8 cellular contexts compared by ENCODE assay signal in the genomic region with DNA sequence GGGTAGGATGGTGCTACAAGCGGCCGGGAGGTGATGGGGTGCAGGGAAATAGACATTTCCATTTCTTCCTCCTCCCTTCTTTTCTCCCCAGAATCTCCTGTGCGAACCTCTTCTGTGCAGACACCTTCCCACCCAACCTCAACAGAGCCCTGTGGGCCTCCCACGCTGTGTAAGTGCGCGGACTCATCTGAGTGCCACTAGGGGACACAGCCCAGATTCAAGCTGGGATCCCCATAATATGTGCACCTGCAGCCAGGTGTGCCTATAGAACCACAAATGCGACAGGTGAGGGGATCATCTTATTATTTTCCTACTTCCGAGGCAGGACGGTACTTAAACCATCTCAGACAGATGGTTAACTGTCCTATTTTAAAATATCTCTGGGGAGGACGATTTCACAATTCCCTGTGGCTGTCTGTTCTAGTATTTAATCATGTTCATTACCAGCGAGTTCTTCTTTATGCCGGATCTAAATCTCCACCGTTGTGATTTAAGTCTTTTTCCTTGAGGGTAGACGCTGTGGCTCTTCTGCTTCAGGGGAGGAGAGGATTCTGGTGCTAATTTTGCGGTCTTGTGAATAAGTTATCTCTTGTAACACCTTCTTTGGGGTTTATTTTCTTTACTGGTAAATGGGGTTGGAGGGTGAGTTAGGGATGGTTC. TPM values are rescaled to one million over a fixed set of nuclear protein-coding genes. Genes with fewer than 3 reads are reported as not detected.
DNase-seq lines count a peak whose midpoint lies in the region; ATAC-seq, FAIRE-seq and TF ChIP-seq lines count a peak whose summit lies in the region.

No MANE protein-coding gene starts in this region.

- H3K36me3 Mint-ChIP-seq in naive thymus-derived CD4-positive, alpha-beta T cell = no peaks in the 10 kb centered on the region

- no TSS peak for BruUV-seq in K562 (replicated peaks; lab: Mats Ljungman, UMichigan)

- H3K4me1 ChIP-seq in K562 (replicated peaks in 1 of 2; ENCODE audit: control insufficient read depth in 2 of 2, insufficient read depth in 2 of 2, low read length in 2 of 2) = peaks cover 0 to 7% of the 10 kb centered on the region in 2 experiments; a peak in 3 of 5 replicates
- H3K4me1 ChIP-seq in naive thymus-derived CD4-positive, alpha-beta T cell (ENCODE audit: control insufficient read depth in 2 of 2, insufficient read depth in 2 of 2, low read length in 2 of 2) = peaks cover 0 to 4% of the 10 kb centered on the region in 2 donors

- 5% methylated on average over 11 of the region's 15 CpGs for WGBS in K562 (ENCODE audit: insufficient coverage, low coverage, missing lambda C conversion rate)

- no peaks in the 10 kb centered on the region; the same call in 1 of the 2 replicates for H4K20me1 ChIP-seq in K562 (replicated peaks; ENCODE audit: control insufficient read depth, insufficient read depth, low read length)

- in situ Hi-C loops in K562 (cut with MboI) = no loop called here

- peak overlapping the region; percentile 67 to 79 (median 72) for H3K4me3 Mint-ChIP-seq in naive thymus-derived CD4-positive, alpha-beta T cell

- POLR2A ChIA-PET in K562 (lab: Yijun Ruan, JAX) = interaction anchor here (0.6 to 1.5 kb wide), 2 partner anchors 12 kb away, joined by 3 read pairs; no protein-coding TSS in a partner anchor
- POLR2A ChIA-PET in naive thymus-derived CD4-positive, alpha-beta T cell (lab: Charles Lee) = no interaction called here

- H3K79me2 ChIP-seq in K562 (ENCODE audit: control insufficient read depth, insufficient read depth, low read length) = no peaks in the 10 kb centered on the region

- TF ChIP-seq CTCF in AG10803 (conservative IDR thresholded peaks at IDR 0.05; ENCODE audit: low read length) = no peak
- no peak for TF ChIP-seq CTCF in LNCaP clone FGC (IDR thresholded peaks at IDR 0.05; ENCODE audit: control insufficient read depth, extremely low read depth, insufficient read depth)
- TF ChIP-seq CTCF in K562 (IDR thresholded peaks at IDR 0.05 in 2 of 3, conservative IDR thresholded peaks at IDR 0.05 in 1 of 3; ENCODE audit: insufficient read depth in 2 of 3, low read depth in 1 of 3, low read length in 3 of 3) = no peak

- FAIRE-seq in K562 (lab: Jason Lieb, UNC) = no peak

- TF ChIP-seq RAD21 in K562 (CRISPR knock-in tag; conservative IDR thresholded peaks at IDR 0.05 in 1 of 2, IDR thresholded peaks at IDR 0.05 in 1 of 2) = no peak

- TF ChIP-seq POLR2A in K562 (conservative IDR thresholded peaks at IDR 0.05) = no peak

- H2AFZ ChIP-seq in K562 (ENCODE audit: low read depth, low read length) = peak overlapping the region; percentile 92

- H3K9me1 ChIP-seq in K562 (ENCODE audit: control insufficient read depth, insufficient read depth, low read length) = no peaks in the 10 kb centered on the region

- H3K9me3 ChIP-seq in K562 (replicated peaks; ENCODE audit: control insufficient read depth, insufficient read depth, low read depth, low read length) = no peaks in the 10 kb centered on the region
- no peaks in the 10 kb centered on the region for H3K9me3 ChIP-seq in naive thymus-derived CD4-positive, alpha-beta T cell (ENCODE audit: control insufficient read depth in 2 of 3, low read length in 3 of 3)

- ATAC-seq in K562 = no peak
- ATAC-seq in naive thymus-derived CD4-positive, alpha-beta T cell = peak; percentile 14
- ATAC-seq in HG02798 (IDR thresholded peaks at IDR 0.05; ENCODE audit: poor library complexity, unreplicated experiment) = no peak
- no peak for ATAC-seq in HG03280 (IDR thresholded peaks at IDR 0.05; ENCODE audit: unreplicated experiment)

- peak overlapping the region in 6 of 9 donors; percentile 22 to 68 (median 31) for H3K27ac Mint-ChIP-seq in naive thymus-derived CD4-positive, alpha-beta T cell

- H3K4me2 ChIP-seq in K562 (ENCODE audit: insufficient read depth, low read length) = peak overlapping the region; percentile 74

- H3K4me3 ChIP-seq in AG10803 (ENCODE audit: low read length) (peak overlapping the region; percentile 46), LNCaP clone FGC (ENCODE audit: low read depth, low read length) (0 out of 2 replicates have a peak overlapping the region, but pooled peaks have one; percentile 22), K562 (peak overlapping the region; percentile 26; the same call in 1 of the 2 replicates)
- H3K4me3 ChIP-seq in naive thymus-derived CD4-positive, alpha-beta T cell (ENCODE audit: low read length) = peak overlapping the region; percentile 64

- H3K9me3 Mint-ChIP-seq in naive thymus-derived CD4-positive, alpha-beta T cell = no peaks in the 10 kb centered on the region

- no peak for TF ChIP-seq EP300 in K562 (IDR thresholded peaks at IDR 0.05; ENCODE audit: low read length)

- CTCF ChIA-PET in K562 (lab: Yijun Ruan, JAX; ENCODE audit: low intra/inter-chr PET ratio) = interaction anchor here (0.7 to 1.5 kb wide), 2 partner anchors 240 to 255 kb away, joined by 3 to 6 read pairs; no protein-coding TSS in a partner anchor
- CTCF ChIA-PET in naive thymus-derived CD4-positive, alpha-beta T cell (lab: Charles Lee) = interaction anchor here (0.6 kb wide), 1 partner anchor 918 kb away, joined by 4 read pairs; no protein-coding TSS in a partner anchor

- no peak overlapping the region for H3K27ac ChIP-seq in K562 (ENCODE audit: extremely low read depth, low read depth, low read length)
- no peak overlapping the region for H3K27ac ChIP-seq in naive thymus-derived CD4-positive, alpha-beta T cell (ENCODE audit: low read depth, low read length)

- H3K27me3 ChIP-seq in K562 (ENCODE audit: control insufficient read depth in 2 of 2, insufficient read depth in 2 of 2, low read length in 2 of 2) = peaks cover 11 to 40% of the 10 kb centered on the region in 2 experiments
- peaks cover 0 to 4% of the 10 kb centered on the region in 2 donors for H3K27me3 ChIP-seq in naive thymus-derived CD4-positive, alpha-beta T cell (ENCODE audit: control insufficient read depth in 2 of 2, insufficient read depth in 2 of 2, low read length in 2 of 2)

- no peaks in the 10 kb centered on the region for H3K36me3 ChIP-seq in K562 (ENCODE audit: control insufficient read depth, insufficient read depth, low read length)
- H3K36me3 ChIP-seq in naive thymus-derived CD4-positive, alpha-beta T cell (ENCODE audit: control insufficient read depth in 2 of 3, insufficient read depth in 3 of 3, low read length in 3 of 3) = no peaks in the 10 kb centered on the region

- peaks cover 34 to 76% (median 40%) of the 10 kb centered on the region in 5 donors for H3K27me3 Mint-ChIP-seq in naive thymus-derived CD4-positive, alpha-beta T cell

- intact Hi-C loops in K562 (cut with micrococcal nuclease) = loop anchor here (10.0 kb wide), 1 partner anchor 241 kb away; no protein-coding TSS in a partner anchor
- intact Hi-C loops in naive thymus-derived CD4-positive, alpha-beta T cell (cut with micrococcal nuclease) = loop anchor here (1.0 to 10.0 kb wide), 4 partner anchors 31 to 381 kb away; a partner anchor contains a TSS

- H3K9ac ChIP-seq in K562 (ENCODE audit: insufficient read depth in 1 of 2, low read depth in 2 of 2, low read length in 2 of 2) = no peak overlapping the region; a peak in 1 of 4 replicates

- DNase-seq in AG10803 (ENCODE audit: low read depth) (no peak), LNCaP clone FGC (ENCODE audit: low read depth) (no peak), K562 (ENCODE audit: extremely low read depth in 1 of 4, low spot score in 3 of 4) (no peak), COLO829 (ENCODE audit: low spot score) (no peak), H4 (ENCODE audit: low spot score) (no peak)
- peak in 1 of 9 donors; percentile 5 for DNase-seq in naive thymus-derived CD4-positive, alpha-beta T cell

- peaks cover 6 to 15% (median 13%) of the 10 kb centered on the region in 7 donors for H3K4me1 Mint-ChIP-seq in naive thymus-derived CD4-positive, alpha-beta T cell

RNA-seq across cellular contexts. Expression of a gene that starts 17.2 kb away (rescaled TPM):
- total RNA-seq in K562 (2011; cell fraction: chromatin; rRNA removed; ENCODE audit: low replicate concordance) = not detected in 2 replicates
- total RNA-seq in K562 (2011; cell fraction: nucleolus; rRNA removed) = not detected in 2 replicates
- not detected in 2 replicates for total RNA-seq in K562 (2011; cell fraction: nucleoplasm; rRNA removed)
- not detected in 2 replicates for total RNA-seq in K562 (2014; rRNA removed)
- total RNA-seq in K562 (2014; rRNA removed; fragmentation: Illumina TruSeq; extraction: Trizol) = not detected in 2 replicates
- total RNA-seq in K562 (2015; rRNA removed; fragmentation: Illumina TruSeq; extraction: Trizol) = not detected in 2 replicates
- total RNA-seq in K562 (2021) = not detected in 2 replicates
- polyA plus RNA-seq in K562 (2011; rRNA removed) = not detected in 2 replicates
- polyA plus RNA-seq in K562 (2011; cell fraction: cytosol; rRNA removed) = not detected in 2 replicates
- not detected in 2 replicates for polyA plus RNA-seq in K562 (2011; cell fraction: nucleus; rRNA removed)
- 0.01 and 0.24 TPM in 2 replicates for polyA plus RNA-seq in K562 (2012)
- not detected in 2 replicates for polyA plus RNA-seq in K562 (2014; fragmentation: Illumina TruSeq; extraction: Trizol)
- polyA plus RNA-seq in K562 (2014; fragmentation: Nextera tagmentation; extraction: Ambion mirVana) = not detected
- not detected in 2 replicates for polyA plus RNA-seq in K562 (2014; rRNA removed)
- not detected in 2 replicates for polyA minus RNA-seq in K562 (2011; rRNA and poly(A)+ RNA removed)
- not detected in 2 replicates for polyA minus RNA-seq in K562 (2011; cell fraction: cytosol; rRNA and poly(A)+ RNA removed)
- polyA minus RNA-seq in K562 (2011; cell fraction: nucleus; rRNA and poly(A)+ RNA removed) = not detected in 2 replicates
- under 1 TPM; 0.08 to 0.48 (median 0.10) TPM for total RNA-seq in naive thymus-derived CD4-positive, alpha-beta T cell
- under 1 TPM; 0.04 to 0.05 TPM for polyA plus RNA-seq in naive thymus-derived CD4-positive, alpha-beta T cell
- total RNA-seq in H4 (2014; rRNA removed; shearing (Covaris generic)) = 1.5 TPM in 2 replicates

RNA-seq across cellular contexts. Expression of a gene that starts 31.3 kb away (rescaled TPM):
- total RNA-seq in K562 (2011; cell fraction: chromatin; rRNA removed; ENCODE audit: low replicate concordance) = 3.4 and 6.0 TPM in 2 replicates
- total RNA-seq in K562 (2011; cell fraction: nucleolus; rRNA removed) = 2.5 and 2.7 TPM in 2 replicates
- total RNA-seq in K562 (2011; cell fraction: nucleoplasm; rRNA removed) = 4.0 and 6.3 TPM in 2 replicates
- total RNA-seq in K562 (2014; rRNA removed) (2.2 and 3.4 TPM in 2 replicates), K562 (2014; rRNA removed; fragmentation: Illumina TruSeq; extraction: Trizol) (2.7 and 3.4 TPM in 2 replicates), K562 (2015; rRNA removed; fragmentation: Illumina TruSeq; extraction: Trizol) (3.3 and 3.4 TPM in 2 replicates), K562 (2021) (3.8 TPM in 2 replicates)
- polyA plus RNA-seq in K562 (2011; rRNA removed) (6.7 and 7.3 TPM in 2 replicates), K562 (2014; fragmentation: Illumina TruSeq; extraction: Trizol) (4.8 and 6.3 TPM in 2 replicates), K562 (2014; fragmentation: Nextera tagmentation; extraction: Ambion mirVana) (1 to 10 TPM in 1 of 2 experiments, under 1 TPM in 1; 0.83 to 1.5 TPM), K562 (2014; rRNA removed) (4.6 and 4.8 TPM in 2 replicates)
- 5.5 and 8.0 TPM in 2 replicates for polyA plus RNA-seq in K562 (2011; cell fraction: cytosol; rRNA removed)
- 4.5 and 5.5 TPM in 2 replicates for polyA plus RNA-seq in K562 (2011; cell fraction: nucleus; rRNA removed)
- polyA plus RNA-seq in K562 (2012) = 4.3 and 4.9 TPM in 2 replicates
- polyA minus RNA-seq in K562 (2011; rRNA and poly(A)+ RNA removed) = 5.1 and 6.7 TPM in 2 replicates
- 1.5 and 2.7 TPM in 2 replicates for polyA minus RNA-seq in K562 (2011; cell fraction: cytosol; rRNA and poly(A)+ RNA removed)
- polyA minus RNA-seq in K562 (2011; cell fraction: nucleus; rRNA and poly(A)+ RNA removed) = 4.8 and 4.9 TPM in 2 replicates
- 10 to 100 TPM in 3 of 5 experiments, 1 to 10 TPM in 2; 8.1 to 19.7 (median 15.5) TPM for total RNA-seq in naive thymus-derived CD4-positive, alpha-beta T cell
- polyA plus RNA-seq in naive thymus-derived CD4-positive, alpha-beta T cell = 10 to 100 TPM; 21.0 to 30.5 TPM
- 25.7 and 32.4 TPM in 2 replicates for total RNA-seq in H4 (2014; rRNA removed; shearing (Covaris generic))
